In genomic region chr14:32080001-32080510, GRCh38 we compare ENCODE assay signal across 21 cellular contexts. TPM values are rescaled to one million over a fixed set of nuclear protein-coding genes. Genes with fewer than 3 reads are reported as not detected.
DNase-seq lines count a peak whose midpoint lies in the region; FAIRE-seq and TF ChIP-seq lines count a peak whose summit lies in the region.
"Had no signal": no experiment of that assay in that cellular context is flagged by ENCODE, and none has a peak within 500 bp of the region (broad histone marks: within the 10 kb centered on the region; RNA-seq: fewer than 3 reads in every experiment).

No MANE protein-coding gene starts in this region.

- H3K27ac Mint-ChIP-seq in Calu3 (ENCODE audit: unreplicated experiment) (no peak overlapping the region), osteocyte (ENCODE audit: unreplicated experiment) (peak overlapping the region; percentile 25)
- no peak overlapping the region for H3K27ac Mint-ChIP-seq in activated naive CD4-positive, alpha-beta T cell treated with anti-CD3 and anti-CD28 coated beads for 36 hours
- H3K27ac Mint-ChIP-seq: dendritic cell treated with granulocyte-macrophage colony-stimulating factor and Interleukin-4, amounts not matched to agents 40 ng/mL and 50 ng/mL, for 4 days had no signal

- peak overlapping the region; percentile 86 for H3K4me3 ChIP-seq in epithelial cell of esophagus (ENCODE audit: low read length)

- TF ChIP-seq CTCF in Calu3 (IDR thresholded peaks at IDR 0.05; ENCODE audit: unreplicated experiment) (no peak), epithelial cell of esophagus (IDR thresholded peaks at IDR 0.05; ENCODE audit: insufficient read depth, low read depth, low read length, missing control alignments) (no peak), osteocyte (IDR thresholded peaks at IDR 0.05) (no peak)

- peak overlapping the region; percentile 37 for H3K4me3 Mint-ChIP-seq in Calu3 (ENCODE audit: low read depth, unreplicated experiment)
- no peak overlapping the region for H3K4me3 Mint-ChIP-seq in osteocyte (ENCODE audit: unreplicated experiment)
- H3K4me3 Mint-ChIP-seq in activated naive CD4-positive, alpha-beta T cell treated with anti-CD3 and anti-CD28 coated beads for 36 hours: no peak overlapping the region
- H3K4me3 Mint-ChIP-seq: dendritic cell treated with granulocyte-macrophage colony-stimulating factor and Interleukin-4, amounts not matched to agents 40 ng/mL and 50 ng/mL, for 4 days had no signal

- no TSS peak for BruUV-seq in Calu3 (replicated peaks; lab: Mats Ljungman, UMichigan)

- CTCF ChIA-PET in Calu3 (lab: Charles Lee): no interaction called here
- CTCF ChIA-PET in activated naive CD4-positive, alpha-beta T cell treated with anti-CD3 and anti-CD28 coated beads for 36 hours (lab: Charles Lee): interaction anchor here (0.7 to 1.3 kb wide), 5 partner anchors 20 to 175 kb away, joined by 3 to 4 read pairs (median 4); partner anchors contain the start of gene RNU6-8

- H3K9me3 Mint-ChIP-seq in Calu3 (ENCODE audit: low read depth, unreplicated experiment): no peaks in the 10 kb centered on the region
- H3K9me3 Mint-ChIP-seq in osteocyte (ENCODE audit: unreplicated experiment): no peaks in the 10 kb centered on the region
- no peaks in the 10 kb centered on the region for H3K9me3 Mint-ChIP-seq in activated naive CD4-positive, alpha-beta T cell treated with anti-CD3 and anti-CD28 coated beads for 36 hours
- H3K9me3 Mint-ChIP-seq: dendritic cell treated with granulocyte-macrophage colony-stimulating factor and Interleukin-4, amounts not matched to agents 40 ng/mL and 50 ng/mL, for 4 days; mesothelial cell of epicardium had no signal

- H3K36me3 Mint-ChIP-seq in Calu3 (ENCODE audit: insufficient read depth, unreplicated experiment) (peaks cover 45% of the 10 kb centered on the region), osteocyte (ENCODE audit: unreplicated experiment) (peaks cover 2% of the 10 kb centered on the region)
- H3K36me3 Mint-ChIP-seq in activated naive CD4-positive, alpha-beta T cell treated with anti-CD3 and anti-CD28 coated beads for 36 hours (ENCODE audit: low read depth): peaks cover 3% of the 10 kb centered on the region

- no peak for DNase-seq in Calu3
- DNase-seq in M059J (ENCODE audit: low read depth): peak; percentile 15
- DNase-seq in epithelial cell of esophagus (ENCODE audit: low read depth): no peak
- no peak for DNase-seq in osteocyte (ENCODE audit: extremely low spot score, unreplicated experiment)
- DNase-seq in HK-2 (ENCODE audit: unreplicated experiment): no peak
- DNase-seq in NOMO-1 (lab: John Stamatoyannopoulos, UW; ENCODE audit: unreplicated experiment in 2 of 2): no peak
- no peak for DNase-seq in activated naive CD4-positive, alpha-beta T cell treated with anti-CD3 and anti-CD28 coated beads for 36 hours
- no peak for DNase-seq in GM19239 (ENCODE audit: insufficient read length, low spot score)
- DNase-seq: activated CD4-positive, alpha-beta T cell treated with anti-CD3 and anti-CD28 coated beads for 4 hours; activated naive CD4-positive, alpha-beta T cell treated with Interleukin-2 at 50 U/mL for 16 hours; AML-193; esophagus squamous epithelium; heart right ventricle; kidney glomerular epithelial cell; NCI-H774; stimulated activated CD4-positive, alpha-beta T cell treated with anti-CD3 and anti-CD28 coated beads, Interleukin-4, amount 100 ng/mL, for 1 hour; substantia nigra had no signal

- intact Hi-C loops in Calu3 (cut with micrococcal nuclease; ENCODE audit: unreplicated experiment): loop anchor here (5.0 kb wide), 1 partner anchor 42 kb away; no protein-coding TSS in a partner anchor
- intact Hi-C loops in activated naive CD4-positive, alpha-beta T cell treated with anti-CD3 and anti-CD28 coated beads for 36 hours (cut with micrococcal nuclease): no loop called here

- H3K4me1 Mint-ChIP-seq in Calu3 (ENCODE audit: low read depth, unreplicated experiment) (peaks cover 46% of the 10 kb centered on the region), osteocyte (ENCODE audit: unreplicated experiment) (peaks cover 57% of the 10 kb centered on the region)
- peaks cover 54% of the 10 kb centered on the region for H3K4me1 Mint-ChIP-seq in activated naive CD4-positive, alpha-beta T cell treated with anti-CD3 and anti-CD28 coated beads for 36 hours (ENCODE audit: low read depth)

- H3K27me3 Mint-ChIP-seq in Calu3 (ENCODE audit: unreplicated experiment): no peaks in the 10 kb centered on the region
- no peaks in the 10 kb centered on the region for H3K27me3 Mint-ChIP-seq in osteocyte (ENCODE audit: unreplicated experiment)
- peaks cover 2% of the 10 kb centered on the region for H3K27me3 Mint-ChIP-seq in activated naive CD4-positive, alpha-beta T cell treated with anti-CD3 and anti-CD28 coated beads for 36 hours (ENCODE audit: low read depth)

- FAIRE-seq in GM19239 (lab: Jason Lieb, UNC): no peak
- FAIRE-seq: H1, RCC 7860 had no signal

RNA-seq across cellular contexts. Expression of gene ARHGAP5, which starts 3.0 kb away (rescaled TPM):
- 113 and 132 TPM in 2 replicates for total RNA-seq in Calu3 (2022)
- total RNA-seq in M059J (2014; rRNA removed; shearing (Covaris generic)): 52.5 and 75.3 TPM in 2 replicates
- total RNA-seq in osteocyte: 83.3 and 87.1 TPM in 2 replicates
- 10 to 100 TPM; 37.0 to 38.5 TPM for total RNA-seq in activated naive CD4-positive, alpha-beta T cell treated with anti-CD3 and anti-CD28 coated beads for 36 hours
